Comparison of ENCODE assay signal across 11 cellular contexts in the genomic region with DNA sequence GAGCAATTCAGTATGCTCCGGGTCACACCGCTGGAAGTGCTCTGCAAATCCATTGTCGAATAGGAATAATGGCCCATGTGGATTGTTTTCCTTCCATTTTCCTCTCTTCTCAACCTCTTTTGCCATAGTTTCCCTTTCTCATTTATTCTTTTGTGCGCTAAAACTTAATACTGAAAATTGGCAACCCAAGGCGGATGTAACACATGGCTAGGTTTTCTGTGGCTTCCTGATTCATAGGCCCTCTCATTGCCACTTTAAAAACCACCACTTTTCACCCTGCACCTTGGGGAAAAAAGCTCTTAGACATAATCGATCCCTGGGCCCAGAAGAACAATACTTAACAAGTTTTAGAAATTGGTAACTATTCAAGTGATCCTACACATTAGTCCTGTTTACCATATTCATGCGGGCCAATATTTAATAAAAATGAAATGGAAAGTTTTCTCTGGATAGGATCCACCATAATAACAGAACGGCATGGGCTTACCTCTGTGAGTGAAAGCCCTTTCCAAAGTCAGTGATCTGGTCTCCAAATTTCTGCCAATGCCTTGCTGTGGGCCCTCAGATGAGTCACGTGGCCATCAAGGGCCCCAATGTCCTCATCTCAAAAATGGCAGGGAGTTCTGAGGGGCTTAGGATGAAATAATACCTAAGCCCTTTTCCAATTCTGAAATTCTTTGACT. TPM values are rescaled to one million over a fixed set of nuclear protein-coding genes. Genes with fewer than 3 reads are reported as not detected.
DNase-seq lines count a peak whose midpoint lies in the region; ATAC-seq and TF ChIP-seq lines count a peak whose summit lies in the region.
"Had no signal": no experiment of that assay in that cellular context is flagged by ENCODE, and none has a peak within 500 bp of the region (broad histone marks: within the 10 kb centered on the region; RNA-seq: fewer than 3 reads in every experiment).

No MANE protein-coding gene starts in this region.

- no peak overlapping the region for H2AFZ ChIP-seq in smooth muscle cell (ENCODE audit: low read depth)

- H3K9ac ChIP-seq in smooth muscle cell (ENCODE audit: low read depth), result no peak overlapping the region

- no peaks in the 10 kb centered on the region for H3K79me2 ChIP-seq in smooth muscle cell (ENCODE audit: low read depth)

- TF ChIP-seq CTCF in smooth muscle cell (IDR thresholded peaks at IDR 0.05; ENCODE audit: borderline replicate concordance, insufficient read depth, poor library complexity, severe bottlenecking), result no peak
- TF ChIP-seq CTCF in suprapubic skin (IDR thresholded peaks at IDR 0.05), result no peak

- TF ChIP-seq EP300 in suprapubic skin (IDR thresholded peaks at IDR 0.05), result no peak

- no peak for DNase-seq in effector memory CD4-positive, alpha-beta T cell
- no peak for DNase-seq in smooth muscle cell (lab: John Stamatoyannopoulos, UW; ENCODE audit: unreplicated experiment)
- DNase-seq in suprapubic skin (ENCODE audit: low spot score in 2 of 2), result no peak
- no peak for DNase-seq in globus pallidus (ENCODE audit: low spot score)
- DNase-seq in stimulated activated CD4-positive, alpha-beta T cell treated with anti-CD3 and anti-CD28 coated beads, Interleukin-2, amount 100 ng/mL, for 48 hours, result no peak

- no peaks in the 10 kb centered on the region for H3F3A ChIP-seq in smooth muscle cell (ENCODE audit: low read depth)

- peak; percentile 49 for ATAC-seq in GM18511 (IDR thresholded peaks at IDR 0.05; ENCODE audit: unreplicated experiment)
- ATAC-seq in GM21423 (IDR thresholded peaks at IDR 0.05; ENCODE audit: unreplicated experiment), result peak; percentile 59
- ATAC-seq in HG03432 (IDR thresholded peaks at IDR 0.05; ENCODE audit: unreplicated experiment), result peak; percentile 49

- peaks cover 89% of the 10 kb centered on the region for H3K4me1 ChIP-seq in effector memory CD4-positive, alpha-beta T cell (ENCODE audit: control insufficient read depth, insufficient read depth, low read length, poor library complexity, severe bottlenecking)
- H3K4me1 ChIP-seq in smooth muscle cell (ENCODE audit: low read depth), result no peaks in the 10 kb centered on the region
- no peaks in the 10 kb centered on the region for H3K4me1 ChIP-seq in suprapubic skin

- peaks cover 78% of the 10 kb centered on the region for H3K36me3 ChIP-seq in effector memory CD4-positive, alpha-beta T cell (ENCODE audit: control insufficient read depth, insufficient read depth, low read length)
- H3K36me3 ChIP-seq in smooth muscle cell (ENCODE audit: low read depth) (no peaks in the 10 kb centered on the region), suprapubic skin (no peaks in the 10 kb centered on the region)
- H3K36me3 ChIP-seq: neutrophil had no signal

- no peaks in the 10 kb centered on the region for H3K27me3 ChIP-seq in effector memory CD4-positive, alpha-beta T cell (replicated peaks; ENCODE audit: control insufficient read depth, insufficient read depth, low read length, poor library complexity, severe bottlenecking)
- H3K27me3 ChIP-seq in smooth muscle cell (ENCODE audit: low read depth) (no peaks in the 10 kb centered on the region), suprapubic skin (no peaks in the 10 kb centered on the region)
- H3K27me3 ChIP-seq: neutrophil had no signal

- H4K20me1 ChIP-seq in smooth muscle cell (ENCODE audit: low read depth), result no peaks in the 10 kb centered on the region

- 93% methylated on average over 9 of the region's 9 CpGs for WGBS in smooth muscle cell (ENCODE audit: low lambda C conversion rate)
- WGBS in suprapubic skin, result 85% methylated on average over 9 of the region's 9 CpGs

- H3K27ac ChIP-seq in effector memory CD4-positive, alpha-beta T cell (ENCODE audit: insufficient read depth, low read length, poor library complexity, severe bottlenecking), result peak overlapping the region; percentile 65
- H3K27ac ChIP-seq in smooth muscle cell (ENCODE audit: low read depth) (no peak overlapping the region), suprapubic skin (no peak overlapping the region)
- H3K27ac ChIP-seq: neutrophil, RWPE1 had no signal

- TF ChIP-seq POLR2A in suprapubic skin (IDR thresholded peaks at IDR 0.05), result no peak

- H3K4me2 ChIP-seq in smooth muscle cell, result no peak overlapping the region

- H3K9me3 ChIP-seq in effector memory CD4-positive, alpha-beta T cell (ENCODE audit: control insufficient read depth, low read length), result no peaks in the 10 kb centered on the region
- H3K9me3 ChIP-seq in smooth muscle cell (replicated peaks; ENCODE audit: low read depth) (no peaks in the 10 kb centered on the region), suprapubic skin (no peaks in the 10 kb centered on the region)
- H3K9me3 ChIP-seq: neutrophil had no signal

- no peak overlapping the region for H3K4me3 ChIP-seq in effector memory CD4-positive, alpha-beta T cell (ENCODE audit: insufficient read depth, low read depth, low read length, poor library complexity, severe bottlenecking)
- H3K4me3 ChIP-seq in smooth muscle cell (no peak overlapping the region), suprapubic skin (no peak overlapping the region)

RNA-seq across cellular contexts. Expression of gene ITK, which starts 34.6 kb away (rescaled TPM):
- total RNA-seq in smooth muscle cell (1.7 and 1.8 TPM in 2 replicates), suprapubic skin (1 to 10 TPM; 1.6 to 3.5 (median 2.7) TPM)
- polyA plus RNA-seq in smooth muscle cell, result 0.97 TPM in 1 of 2 replicates, not detected in the other
- total RNA-seq: Daoy had no signal

RNA-seq across cellular contexts. Expression of gene GARIN3, which starts 49.2 kb away (rescaled TPM):
- total RNA-seq in smooth muscle cell, result not detected in 2 replicates
- polyA plus RNA-seq in smooth muscle cell, result not detected in 2 replicates
- total RNA-seq in suprapubic skin, result not detected
- total RNA-seq: Daoy had no signal

RNA-seq across cellular contexts. Expression of gene CYFIP2, which starts 50.6 kb away (rescaled TPM):
- total RNA-seq in smooth muscle cell, result 9.7 and 17.8 TPM in 2 replicates
- polyA plus RNA-seq in smooth muscle cell, result 11.4 and 28.6 TPM in 2 replicates
- 10 to 100 TPM; 12.7 to 17.1 (median 14.9) TPM for total RNA-seq in suprapubic skin
